17 cellular contexts compared by ENCODE assay signal in the genomic region with DNA sequence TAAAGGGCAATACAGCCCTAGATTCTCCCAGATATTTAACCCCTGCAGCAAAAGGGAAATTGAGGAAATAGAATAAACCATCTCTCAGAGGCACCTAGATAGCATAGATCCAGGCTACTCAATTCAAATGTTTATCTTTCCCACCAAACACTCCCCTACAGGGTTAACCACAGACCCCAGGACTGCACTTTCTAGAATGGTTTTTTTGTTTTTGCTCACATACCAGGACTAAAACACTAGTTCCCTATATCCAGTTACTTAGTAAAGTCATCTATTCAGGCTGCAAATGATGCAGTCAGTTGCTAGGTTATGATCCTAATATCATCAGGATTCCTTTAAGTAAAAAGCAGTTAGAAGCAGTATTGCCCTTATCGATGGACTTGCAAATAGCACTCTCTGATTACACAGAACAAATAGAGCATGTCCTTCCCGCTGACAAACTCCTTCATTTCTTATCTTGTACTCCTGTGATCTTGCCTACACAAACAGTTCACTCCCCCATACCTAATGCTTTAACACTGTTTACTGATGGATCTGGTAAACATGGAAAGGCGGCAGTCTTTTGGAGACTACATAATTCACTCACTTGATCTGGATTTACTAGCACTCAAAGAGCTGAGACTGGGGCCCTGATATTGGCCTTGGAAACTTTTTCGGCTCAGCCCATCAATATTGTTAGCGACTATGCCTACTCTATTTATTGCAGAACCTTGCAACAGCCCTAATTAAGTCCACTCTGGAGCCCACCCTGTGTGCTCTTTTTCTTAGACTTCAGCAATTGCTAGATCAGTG.
"Had no signal": no experiment of that assay in that cellular context is flagged by ENCODE, and none has a peak within 500 bp of the region (broad histone marks: within the 10 kb centered on the region; RNA-seq: fewer than 3 reads in every experiment).

No MANE protein-coding gene starts in this region.

- H3K4me1 ChIP-seq: gastroesophageal sphincter, spleen had no signal

- H3K4me3 ChIP-seq: dorsolateral prefrontal cortex, gastroesophageal sphincter, spleen had no signal

- H3K9me3 ChIP-seq: gastroesophageal sphincter had no signal

- H3K36me3 ChIP-seq: gastroesophageal sphincter had no signal

- H3K4me3 Mint-ChIP-seq: activated naive CD8-positive, alpha-beta T cell treated with anti-CD3 and anti-CD28 coated beads, Interleukin-2, amount 10 ng/mL, durations not matched to agents 7 days and 5 days; nephron; stimulated activated naive CD8-positive, alpha-beta T cell treated with anti-CD3 and anti-CD28 coated beads, Interleukin-15, amount 100 ng/mL, for 72 hours; type B pancreatic cell had no signal

- H3K27ac Mint-ChIP-seq: activated naive CD8-positive, alpha-beta T cell treated with anti-CD3 and anti-CD28 coated beads, Interleukin-2, amount 10 ng/mL, durations not matched to agents 7 days and 5 days; nephron; progenitor cell of endocrine pancreas; stimulated activated naive CD8-positive, alpha-beta T cell treated with anti-CD3 and anti-CD28 coated beads, Interleukin-15, amount 100 ng/mL, for 72 hours; type B pancreatic cell had no signal

- H3K27ac ChIP-seq: dorsolateral prefrontal cortex, gastroesophageal sphincter, spleen had no signal

- H3K27me3 Mint-ChIP-seq: activated naive CD8-positive, alpha-beta T cell treated with anti-CD3 and anti-CD28 coated beads, Interleukin-2, amount 10 ng/mL, durations not matched to agents 7 days and 5 days; stimulated activated naive CD8-positive, alpha-beta T cell treated with anti-CD3 and anti-CD28 coated beads, Interleukin-15, amount 100 ng/mL, for 72 hours; type B pancreatic cell had no signal

- H3K27me3 ChIP-seq: dorsolateral prefrontal cortex, gastroesophageal sphincter, spleen had no signal

- H3K36me3 Mint-ChIP-seq: activated naive CD8-positive, alpha-beta T cell treated with anti-CD3 and anti-CD28 coated beads, Interleukin-2, amount 10 ng/mL, durations not matched to agents 7 days and 5 days had no signal

- H3K4me1 Mint-ChIP-seq: activated naive CD8-positive, alpha-beta T cell treated with anti-CD3 and anti-CD28 coated beads, Interleukin-2, amount 10 ng/mL, durations not matched to agents 7 days and 5 days; stimulated activated naive CD8-positive, alpha-beta T cell treated with anti-CD3 and anti-CD28 coated beads, Interleukin-15, amount 100 ng/mL, for 72 hours had no signal

- ATAC-seq: gastroesophageal sphincter; sciatic nerve; stimulated activated naive CD8-positive, alpha-beta T cell treated with anti-CD3 and anti-CD28 coated beads, Interleukin-15, amount 100 ng/mL, for 72 hours had no signal

- DNase-seq: activated CD4-positive, alpha-beta T cell treated with anti-CD3 and anti-CD28 coated beads for 1 hour; activated CD4-positive, alpha-beta T cell treated with anti-CD3 and anti-CD28 coated beads, Interleukin-2, amount 50 U/mL, for 4 hours; activated naive CD4-positive, alpha-beta T cell; activated naive CD8-positive, alpha-beta T cell treated with anti-CD3 and anti-CD28 coated beads, Interleukin-2, amount 10 ng/mL, durations not matched to agents 7 days and 5 days; activated T-cell treated with anti-CD3 and anti-CD28 coated beads for 4 hours; anterior cingulate cortex; dorsolateral prefrontal cortex; erythroblast; occipital lobe; spleen; stimulated activated naive CD8-positive, alpha-beta T cell treated with anti-CD3 and anti-CD28 coated beads, Interleukin-15, amount 100 ng/mL, for 72 hours; T-helper 9 cell had no signal
